13 cellular contexts compared by ENCODE assay signal in genomic region chr3:149646181-149646766, GRCh38. TPM values are rescaled to one million over a fixed set of nuclear protein-coding genes. Genes with fewer than 3 reads are reported as not detected.
A peak's percentile ranks its signal among the peaks of the same experiment; 100 is the strongest.
DNase-seq lines count a peak whose midpoint lies in the region; ATAC-seq, FAIRE-seq and TF ChIP-seq lines count a peak whose summit lies in the region.
"Had no signal": no experiment of that assay in that cellular context is flagged by ENCODE, and none has a peak within 500 bp of the region (broad histone marks: within the 10 kb centered on the region; RNA-seq: fewer than 3 reads in every experiment).

No MANE protein-coding gene starts in this region.

- no peaks in the 10 kb centered on the region for H3K9me3 ChIP-seq in Panc1 (ENCODE audit: control insufficient read depth, insufficient read depth, low read depth, low read length)
- H3K9me3 ChIP-seq in endothelial cell of umbilical vein (replicated peaks; ENCODE audit: control insufficient read depth, insufficient read depth, low read length), result no peaks in the 10 kb centered on the region
- H3K9me3 ChIP-seq in small intestine (ENCODE audit: control insufficient read depth, low read depth), result no peaks in the 10 kb centered on the region

- no peak for TF ChIP-seq POLR2A in H54 (IDR thresholded peaks at IDR 0.05; ENCODE audit: low read depth, low read length)
- no peak for TF ChIP-seq POLR2A in endothelial cell of umbilical vein (IDR thresholded peaks at IDR 0.05; ENCODE audit: low read depth, low read length)

- FAIRE-seq in H54 (lab: Jason Lieb, UNC) (peak; percentile 93), endothelial cell of umbilical vein (lab: Jason Lieb, UNC) (peak; percentile 49), small intestine (lab: Jason Lieb, UNC) (no peak)
- FAIRE-seq: H1 had no signal

- H3K4me1 ChIP-seq in Panc1 (ENCODE audit: control insufficient read depth, insufficient read depth, low read length) (peaks cover 96% of the 10 kb centered on the region), endothelial cell of umbilical vein (ENCODE audit: control insufficient read depth, extremely low read depth, insufficient read depth, low read length) (peaks cover 77% of the 10 kb centered on the region), small intestine (ENCODE audit: control insufficient read depth in 2 of 2, insufficient read depth in 1 of 2, low read depth in 1 of 2, low read length in 1 of 2) (no peaks in the 10 kb centered on the region)

- peak; percentile 44; the same call in 1 of the 2 replicates for ATAC-seq in Panc1
- ATAC-seq in HG03354 (IDR thresholded peaks at IDR 0.05; ENCODE audit: poor library complexity, severe bottlenecking, unreplicated experiment), result no peak
- ATAC-seq: T-helper 17 cell had no signal

- H3K36me3 ChIP-seq in Panc1 (ENCODE audit: control insufficient read depth, insufficient read depth, low read length) (peaks cover 63% of the 10 kb centered on the region), endothelial cell of umbilical vein (ENCODE audit: control insufficient read depth in 2 of 2, extremely low read depth in 1 of 2, insufficient read depth in 2 of 2, low read length in 2 of 2) (peaks cover 15 to 32% of the 10 kb centered on the region in 2 experiments), small intestine (ENCODE audit: control insufficient read depth in 2 of 2, insufficient read depth in 2 of 2, low read length in 2 of 2) (no peaks in the 10 kb centered on the region)

- H3K9ac ChIP-seq in endothelial cell of umbilical vein (replicated peaks; ENCODE audit: extremely low read depth, insufficient read depth, low read length), result no peak overlapping the region

- H3K4me2 ChIP-seq in endothelial cell of umbilical vein (ENCODE audit: insufficient read depth, low read length), result peak overlapping the region; percentile 9

- DNase-seq in H54 (ENCODE audit: insufficient read length, low spot score), result peak; percentile 58
- no peak for DNase-seq in Panc1 (ENCODE audit: low read depth, low spot score)
- peak; percentile 55 for DNase-seq in endothelial cell of umbilical vein (ENCODE audit: low read depth, low spot score)
- DNase-seq in small intestine, result peak; percentile 13
- no peak for DNase-seq in ureter (ENCODE audit: low spot score)
- DNase-seq in stimulated activated CD4-positive, alpha-beta T cell treated with anti-CD3 and anti-CD28 coated beads, Interleukin-2, amount 100 ng/mL, for 48 hours, result no peak
- DNase-seq: activated CD4-positive, alpha-beta T cell treated with anti-CD3 and anti-CD28 coated beads, Interleukin-2, amount 50 U/mL, for 48 hours; activated effector memory CD4-positive, alpha-beta T cell treated with anti-CD3 and anti-CD28 coated beads, Interleukin-2, amount 50 U/mL, for 16 hours; NCI-H187 treated with DMSO at 0.1 percent for 48 hours; stimulated activated CD4-positive, alpha-beta T cell treated with anti-CD3 and anti-CD28 coated beads, Interleukin-4, amount 100 ng/mL, for 1 hour; T-helper 17 cell had no signal

- H3K9me1 ChIP-seq in endothelial cell of umbilical vein (replicated peaks; ENCODE audit: control insufficient read depth, extremely low read depth, insufficient read depth, low read length), result no peaks in the 10 kb centered on the region

- in situ Hi-C loops in Panc1 (cut with HindIII; ENCODE audit: low pct_unique_long_range_greater_than_20kb, low sequenced_read_pairs), result no loop called here

- no peak overlapping the region for H2AFZ ChIP-seq in endothelial cell of umbilical vein (ENCODE audit: low read depth, low read length)

- H3K27me3 ChIP-seq in Panc1 (ENCODE audit: control insufficient read depth, insufficient read depth, low read length) (no peaks in the 10 kb centered on the region), endothelial cell of umbilical vein (ENCODE audit: control insufficient read depth in 2 of 2, insufficient read depth in 2 of 2, low read length in 2 of 2) (no peaks in the 10 kb centered on the region), small intestine (ENCODE audit: control insufficient read depth in 2 of 2, insufficient read depth in 2 of 2, low read length in 2 of 2) (no peaks in the 10 kb centered on the region)

- POLR2A ChIA-PET in Panc1 (lab: Charles Lee), result interaction anchor here (0.5 to 0.8 kb wide), 2 partner anchors 103 to 105 kb away, joined by 3 to 7 read pairs; no protein-coding TSS in a partner anchor
- POLR2A ChIA-PET in endothelial cell of umbilical vein (lab: Charles Lee), result interaction anchor here (0.6 to 1.8 kb wide), 4 partner anchors 10 to 71 kb away, joined by 3 to 7 read pairs (median 4); partner anchors contain the start of gene WWTR1

- H3K27ac ChIP-seq in Panc1 (ENCODE audit: low read length) (peak overlapping the region; percentile 67), endothelial cell of umbilical vein (ENCODE audit: insufficient read depth, low read depth, low read length) (no peak overlapping the region), small intestine (ENCODE audit: low read depth in 1 of 2, low read length in 1 of 2) (no peak overlapping the region)

- H4K20me1 ChIP-seq in endothelial cell of umbilical vein (replicated peaks; ENCODE audit: control insufficient read depth, extremely low read depth, insufficient read depth, low read length), result peaks cover 4% of the 10 kb centered on the region

- BruUV-seq in Panc1 (replicated peaks; lab: Mats Ljungman, UMichigan) (no TSS peak), endothelial cell of umbilical vein (replicated peaks; lab: Mats Ljungman, UMichigan) (no TSS peak)

- H3K4me3 ChIP-seq in Panc1 (ENCODE audit: low read depth in 2 of 2, low read length in 2 of 2), result no peak overlapping the region
- H3K4me3 ChIP-seq in endothelial cell of umbilical vein (replicated peaks in 1 of 3; ENCODE audit: insufficient read depth in 1 of 3, low read depth in 1 of 3, low read length in 3 of 3), result no peak overlapping the region
- no peak overlapping the region for H3K4me3 ChIP-seq in small intestine (ENCODE audit: low read depth in 1 of 2, low read length in 2 of 2)

- TF ChIP-seq CTCF in Panc1 (IDR thresholded peaks at IDR 0.05) (no peak), endothelial cell of umbilical vein (IDR thresholded peaks at IDR 0.05; ENCODE audit: extremely low read depth in 1 of 2, insufficient read depth in 1 of 2, low read depth in 1 of 2, low read length in 2 of 2) (no peak)

- 82 to 91% (median 85%) methylated on average over 4 of the region's 4 CpGs for WGBS in small intestine, 3 donors

- CTCF ChIA-PET in Panc1 (lab: Charles Lee), result no interaction called here
- CTCF ChIA-PET in endothelial cell of umbilical vein (lab: Charles Lee), result interaction anchor here (0.9 to 1.8 kb wide), 10 partner anchors 8 to 125 kb away, joined by 3 to 9 read pairs (median 3); no protein-coding TSS in a partner anchor

- peaks cover 96% of the 10 kb centered on the region for H3K79me2 ChIP-seq in endothelial cell of umbilical vein (ENCODE audit: control insufficient read depth, insufficient read depth, low read length)

- intact Hi-C loops in Panc1 (cut with micrococcal nuclease; ENCODE audit: unreplicated experiment) (no loop called here), endothelial cell of umbilical vein (cut with micrococcal nuclease) (no loop called here)

- dilution Hi-C loops in endothelial cell of umbilical vein (cut with MboI; ENCODE audit: extremely low pct_ligation_motif_present, low sequenced_read_pairs), result no loop called here

TF ChIP-seq in endothelial cell of umbilical vein, 7 proteins besides CTCF, POLR2A, EP300 and RAD21:
- TF ChIP-seq FOS (IDR thresholded peaks at IDR 0.05; ENCODE audit: borderline replicate concordance, insufficient read depth, low read length) (peak; percentile 60), JUN (IDR thresholded peaks at IDR 0.05; ENCODE audit: borderline replicate concordance, insufficient read depth, insufficient read length, low read depth) (no peak)
- TF ChIP-seq, protein P1, sequence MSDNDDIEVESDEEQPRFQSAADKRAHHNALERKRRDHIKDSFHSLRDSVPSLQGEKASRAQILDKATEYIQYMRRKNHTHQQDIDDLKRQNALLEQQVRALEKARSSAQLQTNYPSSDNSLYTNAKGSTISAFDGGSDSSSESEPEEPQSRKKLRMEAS (IDR thresholded peaks at IDR 0.05; ENCODE audit: insufficient read depth, insufficient read length), result no peak

RNA-seq across cellular contexts. Expression of gene WWTR1, which starts 11.6 kb away (rescaled TPM):
- total RNA-seq in Panc1 (2021; ENCODE audit: unreplicated experiment), result 298 TPM
- 335 TPM for polyA plus RNA-seq in Panc1 (2012; ENCODE audit: insufficient read length)
- total RNA-seq in endothelial cell of umbilical vein, result 210 and 262 TPM in 2 replicates
- 341 and 347 TPM in 2 replicates for polyA plus RNA-seq in endothelial cell of umbilical vein
- polyA plus RNA-seq in endothelial cell of umbilical vein (2011; cell fraction: cytosol; rRNA removed), result 377 and 383 TPM in 2 replicates
- 267 and 297 TPM in 2 replicates for polyA plus RNA-seq in endothelial cell of umbilical vein (2011; cell fraction: nucleus; rRNA removed)
- 283 and 286 TPM in 2 replicates for polyA plus RNA-seq in endothelial cell of umbilical vein (2012)
- 706 and 787 TPM in 2 replicates for polyA minus RNA-seq in endothelial cell of umbilical vein
- polyA minus RNA-seq in endothelial cell of umbilical vein (2011; cell fraction: cytosol; rRNA and poly(A)+ RNA removed), result 40.0 TPM
- 445 and 582 TPM in 2 replicates for polyA minus RNA-seq in endothelial cell of umbilical vein (2011; cell fraction: nucleus; rRNA and poly(A)+ RNA removed)
- 10 to 100 TPM in 2 of 3 donors, 1 to 10 TPM in 1; 2.0 to 18.2 (median 11.9) TPM for polyA plus RNA-seq in small intestine
- total RNA-seq in ureter, result 67.1 TPM

Comparison
In these comparisons a context has a peak if more than half of its experiments do, and no peak if none do; other contexts are left out.
1. DNase-seq: peak in H54 (single experiment), endothelial cell of umbilical vein (single experiment) and small intestine (single experiment); none in Panc1 (single experiment), ureter (single experiment) and stimulated activated CD4-positive, alpha-beta T cell treated with anti-CD3 and anti-CD28 coated beads, Interleukin-2, amount 100 ng/mL, for 48 hours (0 of 2).